18 cellular contexts compared by ENCODE assay signal in genomic region chr2:14297906-14298305, GRCh38.
DNase-seq lines count a peak whose midpoint lies in the region; FAIRE-seq and TF ChIP-seq lines count a peak whose summit lies in the region.
"Had no signal": no experiment of that assay in that cellular context is flagged by ENCODE, and none has a peak within 500 bp of the region (broad histone marks: within the 10 kb centered on the region; RNA-seq: fewer than 3 reads in every experiment).

No MANE protein-coding gene starts in this region.

- H3K9ac ChIP-seq in astrocyte (ENCODE audit: low read length) (no peak overlapping the region), keratinocyte (ENCODE audit: control insufficient read depth, extremely low read depth, insufficient read depth, low read length) (no peak overlapping the region)
- H3K9ac ChIP-seq: GM23248 had no signal

- H3K9me3 Mint-ChIP-seq in Calu3 (ENCODE audit: low read depth, unreplicated experiment) (no peaks in the 10 kb centered on the region), astrocyte (ENCODE audit: unreplicated experiment) (peaks cover 6% of the 10 kb centered on the region)
- H3K9me3 Mint-ChIP-seq in activated T-cell treated with anti-CD3 and anti-CD28 coated beads, Interleukin-2, amount 50 U/mL, for 24 hours = peaks cover 13% of the 10 kb centered on the region

- in situ Hi-C loops in ACHN (cut with HindIII; ENCODE audit: low pct_ligation_motif_present, low pct_unique_long_range_greater_than_20kb, low sequenced_read_pairs) = no loop called here

- FAIRE-seq in astrocyte (lab: Jason Lieb, UNC) (no peak), keratinocyte (lab: Jason Lieb, UNC) (no peak)
- FAIRE-seq: H54 had no signal

- H3K4me3 Mint-ChIP-seq in Calu3 (ENCODE audit: low read depth, unreplicated experiment) (no peak overlapping the region), astrocyte (ENCODE audit: unreplicated experiment) (no peak overlapping the region)
- H3K4me3 Mint-ChIP-seq in activated T-cell treated with anti-CD3 and anti-CD28 coated beads, Interleukin-2, amount 50 U/mL, for 24 hours = no peak overlapping the region
- H3K4me3 Mint-ChIP-seq: CD4-positive, alpha-beta T cell had no signal

- no peak for DNase-seq in Calu3
- DNase-seq in astrocyte (ENCODE audit: low read depth) = no peak
- no peak for DNase-seq in epithelial cell of prostate (ENCODE audit: low read depth, low spot score)
- DNase-seq in keratinocyte (ENCODE audit: low read depth, low spot score) = no peak
- DNase-seq in ACHN = no peak
- no peak for DNase-seq in activated T-cell treated with anti-CD3 and anti-CD28 coated beads, Interleukin-2, amount 50 U/mL, for 24 hours
- no peak for DNase-seq in AG20443 (ENCODE audit: low spot score)
- no peak for DNase-seq in stimulated activated CD4-positive, alpha-beta T cell treated with anti-CD3 and anti-CD28 coated beads, Interleukin-15, amount 100 ng/mL, for 24 hours
- DNase-seq: 8988T; BE2C; C1 segment of cervical spinal cord; Caco-2; CD4-positive, alpha-beta T cell; DMS79 treated with DMSO at 0.1 percent for 48 hours; GF-D8; GM23248; HCEC 1CT had no signal

- H3K79me2 ChIP-seq in astrocyte (ENCODE audit: insufficient read depth, low read length) = no peaks in the 10 kb centered on the region
- no peaks in the 10 kb centered on the region for H3K79me2 ChIP-seq in keratinocyte (ENCODE audit: control insufficient read depth, insufficient read depth, low read length)

- no peak overlapping the region for H3K4me3 ChIP-seq in astrocyte (ENCODE audit: insufficient read depth, low read depth, low read length)
- no peak overlapping the region for H3K4me3 ChIP-seq in keratinocyte (ENCODE audit: control insufficient read depth in 2 of 3, extremely low read depth in 1 of 3, insufficient read depth in 2 of 3, low read depth in 1 of 3, low read length in 3 of 3)
- H3K4me3 ChIP-seq: GM23248 had no signal

- H2AFZ ChIP-seq in astrocyte (ENCODE audit: low read depth, low read length) (no peak overlapping the region), keratinocyte (ENCODE audit: control insufficient read depth, low read length) (no peak overlapping the region)
- H2AFZ ChIP-seq: GM23248 had no signal

- H3K27me3 Mint-ChIP-seq in Calu3 (ENCODE audit: unreplicated experiment) (no peaks in the 10 kb centered on the region), astrocyte (ENCODE audit: low read depth, unreplicated experiment) (peaks cover 9% of the 10 kb centered on the region)
- H3K27me3 Mint-ChIP-seq in activated T-cell treated with anti-CD3 and anti-CD28 coated beads, Interleukin-2, amount 50 U/mL, for 24 hours = no peaks in the 10 kb centered on the region
- H3K27me3 Mint-ChIP-seq: CD4-positive, alpha-beta T cell had no signal

- no TSS peak for BruUV-seq in Calu3 (replicated peaks; lab: Mats Ljungman, UMichigan)

- H3K27ac ChIP-seq in astrocyte (ENCODE audit: low read depth, low read length) = no peak overlapping the region
- peak overlapping the region; percentile 85 for H3K27ac ChIP-seq in epithelial cell of prostate
- H3K27ac ChIP-seq in keratinocyte (ENCODE audit: control insufficient read depth, insufficient read depth, low read length) = peak overlapping the region; percentile 51
- H3K27ac ChIP-seq: GM23248 had no signal

- H3K9me1 ChIP-seq in keratinocyte (ENCODE audit: control insufficient read depth, extremely low read depth, insufficient read depth, low read length) = no peaks in the 10 kb centered on the region

- H3K9me3 ChIP-seq in astrocyte (ENCODE audit: insufficient read depth, low read depth, low read length) (no peaks in the 10 kb centered on the region), keratinocyte (ENCODE audit: control insufficient read depth, low read depth, low read length) (no peaks in the 10 kb centered on the region)
- H3K9me3 ChIP-seq: BE2C, Caco-2 had no signal

- no peak for TF ChIP-seq CTCF in Calu3 (IDR thresholded peaks at IDR 0.05; ENCODE audit: unreplicated experiment)
- no peak for TF ChIP-seq CTCF in astrocyte (IDR thresholded peaks at IDR 0.05; ENCODE audit: insufficient read depth, low read depth, low read length)
- no peak for TF ChIP-seq CTCF in keratinocyte (optimal IDR thresholded peaks at IDR 0.05 in 1 of 3, IDR thresholded peaks at IDR 0.05 in 1 of 3, conservative IDR thresholded peaks at IDR 0.05 in 1 of 3; ENCODE audit: extremely low read depth in 1 of 3, insufficient read depth in 2 of 3, low read length in 3 of 3)

- H4K20me1 ChIP-seq in astrocyte (ENCODE audit: insufficient read depth, low read length) (no peaks in the 10 kb centered on the region), keratinocyte (ENCODE audit: control insufficient read depth, extremely low read depth, insufficient read depth, low read length) (no peaks in the 10 kb centered on the region)

- intact Hi-C loops in Calu3 (cut with micrococcal nuclease; ENCODE audit: unreplicated experiment) = no loop called here

- dilution Hi-C loops in keratinocyte (cut with MboI; ENCODE audit: extremely low pct_ligation_motif_present, low sequenced_read_pairs) = no loop called here

- H3K27me3 ChIP-seq in astrocyte (ENCODE audit: insufficient read depth, low read length) (no peaks in the 10 kb centered on the region), keratinocyte (ENCODE audit: control insufficient read depth, extremely low read depth, insufficient read depth, low read length) (no peaks in the 10 kb centered on the region)
- H3K27me3 ChIP-seq: BE2C had no signal

- no peaks in the 10 kb centered on the region for H3K36me3 ChIP-seq in astrocyte (ENCODE audit: insufficient read depth, low read length)
- H3K36me3 ChIP-seq in keratinocyte (ENCODE audit: control insufficient read depth in 2 of 2, extremely low read depth in 1 of 2, insufficient read depth in 2 of 2, low read length in 2 of 2) = no peaks in the 10 kb centered on the region
- H3K36me3 ChIP-seq: BE2C had no signal

- H3K4me1 Mint-ChIP-seq in Calu3 (ENCODE audit: low read depth, unreplicated experiment) = peaks cover 33% of the 10 kb centered on the region
- H3K4me1 Mint-ChIP-seq in astrocyte (ENCODE audit: low read depth, unreplicated experiment) = peaks cover 34% of the 10 kb centered on the region
- no peaks in the 10 kb centered on the region for H3K4me1 Mint-ChIP-seq in activated T-cell treated with anti-CD3 and anti-CD28 coated beads, Interleukin-2, amount 50 U/mL, for 24 hours (ENCODE audit: low read depth)

- CTCF ChIA-PET in Calu3 (lab: Charles Lee) = interaction anchor here (0.9 to 1.0 kb wide), 3 partner anchors 10 to 1264 kb away, joined by 3 read pairs; partner anchors contain the start of gene NBAS

- H3K27ac Mint-ChIP-seq in Calu3 (ENCODE audit: unreplicated experiment) (peak overlapping the region; percentile 4), astrocyte (ENCODE audit: unreplicated experiment) (peak overlapping the region; percentile 70)
- no peak overlapping the region for H3K27ac Mint-ChIP-seq in activated T-cell treated with anti-CD3 and anti-CD28 coated beads, Interleukin-2, amount 50 U/mL, for 24 hours
- H3K27ac Mint-ChIP-seq: CD4-positive, alpha-beta T cell had no signal

- no peaks in the 10 kb centered on the region for H3K4me1 ChIP-seq in astrocyte (ENCODE audit: insufficient read depth, low read length)
- peaks cover 14% of the 10 kb centered on the region for H3K4me1 ChIP-seq in keratinocyte (ENCODE audit: control insufficient read depth, extremely low read depth, insufficient read depth, low read length)
- H3K4me1 ChIP-seq: BE2C, Caco-2 had no signal

- no peaks in the 10 kb centered on the region for H3K36me3 Mint-ChIP-seq in Calu3 (ENCODE audit: insufficient read depth, unreplicated experiment)
- H3K36me3 Mint-ChIP-seq in astrocyte (ENCODE audit: low read depth, unreplicated experiment) = no peaks in the 10 kb centered on the region
- no peaks in the 10 kb centered on the region for H3K36me3 Mint-ChIP-seq in activated T-cell treated with anti-CD3 and anti-CD28 coated beads, Interleukin-2, amount 50 U/mL, for 24 hours (ENCODE audit: low read depth)

- H3K4me2 ChIP-seq in astrocyte (ENCODE audit: low read length) (no peak overlapping the region), keratinocyte (ENCODE audit: control insufficient read depth, extremely low read depth, insufficient read depth, low read depth, low read length) (peak overlapping the region; percentile 19)
